In the genomic region with DNA sequence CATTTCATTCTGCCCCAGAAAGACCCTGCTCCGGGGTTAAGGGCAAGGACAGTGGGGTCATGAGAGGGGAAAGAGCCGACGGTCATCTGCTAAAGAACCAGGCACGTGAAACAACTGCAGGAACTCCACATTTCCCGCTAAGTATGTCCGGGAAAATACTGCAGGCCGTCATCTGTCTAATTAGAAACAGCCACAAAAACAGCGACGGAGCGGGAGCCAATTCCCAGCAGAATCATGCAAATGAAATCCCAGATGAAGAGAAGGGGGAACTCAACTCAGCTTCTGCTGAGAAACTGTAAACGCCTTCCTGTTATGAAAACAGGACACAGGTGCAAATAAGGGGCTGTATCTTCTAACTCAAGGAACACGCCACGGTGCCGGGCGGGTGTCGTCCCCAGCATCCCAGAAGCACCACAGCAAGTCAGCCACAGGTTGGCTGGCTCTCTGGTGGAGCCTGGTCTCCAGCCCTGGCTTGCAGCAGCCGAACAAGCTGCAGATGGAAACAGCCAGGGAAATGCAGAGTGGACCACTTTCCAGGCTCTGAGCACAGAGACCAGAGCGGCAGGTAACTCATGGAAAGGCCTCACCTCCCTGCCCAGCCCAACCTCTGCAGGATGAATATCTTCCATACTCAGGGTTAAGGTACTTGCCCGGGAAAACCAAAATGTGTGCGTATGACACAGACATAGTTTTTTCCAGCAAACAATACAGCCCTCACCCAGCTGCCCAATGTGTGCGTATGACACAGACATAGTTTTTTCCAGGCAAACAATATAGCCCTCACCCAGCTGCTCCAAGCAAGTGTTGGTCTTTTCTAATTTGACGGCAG, we compare ENCODE assay signal across 14 cellular contexts. TPM values are rescaled to one million over a fixed set of nuclear protein-coding genes. Genes with fewer than 3 reads are reported as not detected.
DNase-seq lines count a peak whose midpoint lies in the region; ATAC-seq and TF ChIP-seq lines count a peak whose summit lies in the region.
"Had no signal": no experiment of that assay in that cellular context is flagged by ENCODE, and none has a peak within 500 bp of the region (broad histone marks: within the 10 kb centered on the region; RNA-seq: fewer than 3 reads in every experiment).

No MANE protein-coding gene starts in this region.

- H3K27me3 Mint-ChIP-seq in type B pancreatic cell: no peaks in the 10 kb centered on the region
- H3K27me3 Mint-ChIP-seq: activated CD4-positive, alpha-beta memory T cell treated with anti-CD3 and anti-CD28 coated beads for 36 hours had no signal

- no peaks in the 10 kb centered on the region for H3K9me3 Mint-ChIP-seq in type B pancreatic cell
- H3K9me3 Mint-ChIP-seq: activated CD4-positive, alpha-beta memory T cell treated with anti-CD3 and anti-CD28 coated beads for 36 hours; activated naive CD4-positive, alpha-beta T cell treated with anti-CD3 and anti-CD28 coated beads, Interleukin-2, amount 50 U/mL, for 24 hours had no signal

- DNase-seq in NCI-H510A treated with DMSO at 0.1 percent for 48 hours (lab: John Stamatoyannopoulos, UW) (peak; percentile 44), NCI-H510A (lab: John Stamatoyannopoulos, UW) (no peak), ecto neural progenitor cell (ENCODE audit: low spot score) (peak; percentile 30), lung microvascular endothelial cell (ENCODE audit: low read depth in 2 of 2) (peak; percentile 65 to 66), type B pancreatic cell (ENCODE audit: extremely low spot score, unreplicated experiment) (no peak), midbrain (lab: John Stamatoyannopoulos, UW) (no peak), HCEC 1CT (no peak)
- DNase-seq: activated CD4-positive, alpha-beta memory T cell treated with anti-CD3 and anti-CD28 coated beads for 36 hours; EL; KBM-7; NCI-H524; pancreas had no signal

- peaks cover 13% of the 10 kb centered on the region for H3K36me3 Mint-ChIP-seq in type B pancreatic cell
- H3K36me3 Mint-ChIP-seq: activated CD4-positive, alpha-beta memory T cell treated with anti-CD3 and anti-CD28 coated beads for 36 hours; activated naive CD4-positive, alpha-beta T cell treated with anti-CD3 and anti-CD28 coated beads, Interleukin-2, amount 50 U/mL, for 24 hours had no signal

- H3K4me1 Mint-ChIP-seq in type B pancreatic cell (ENCODE audit: unreplicated experiment): peaks cover 41% of the 10 kb centered on the region
- H3K4me1 Mint-ChIP-seq: activated naive CD4-positive, alpha-beta T cell treated with anti-CD3 and anti-CD28 coated beads, Interleukin-2, amount 50 U/mL, for 24 hours had no signal

- TF ChIP-seq CTCF in type B pancreatic cell (conservative IDR thresholded peaks at IDR 0.05): no peak

- peak overlapping the region; percentile 49 for H3K4me3 Mint-ChIP-seq in type B pancreatic cell
- H3K4me3 Mint-ChIP-seq: activated CD4-positive, alpha-beta memory T cell treated with anti-CD3 and anti-CD28 coated beads for 36 hours; activated naive CD4-positive, alpha-beta T cell treated with anti-CD3 and anti-CD28 coated beads, Interleukin-2, amount 50 U/mL, for 24 hours had no signal

- peak overlapping the region; percentile 48 for H3K27ac Mint-ChIP-seq in type B pancreatic cell
- H3K27ac Mint-ChIP-seq: activated CD4-positive, alpha-beta memory T cell treated with anti-CD3 and anti-CD28 coated beads for 36 hours; activated naive CD4-positive, alpha-beta T cell treated with anti-CD3 and anti-CD28 coated beads, Interleukin-2, amount 50 U/mL, for 24 hours had no signal

- ATAC-seq in HG03378 (IDR thresholded peaks at IDR 0.05; ENCODE audit: unreplicated experiment): no peak
- ATAC-seq: pancreas had no signal

RNA-seq across cellular contexts. Expression of a gene that starts 28.9 kb away (rescaled TPM):
- total RNA-seq in lung microvascular endothelial cell (140 and 179 TPM in 2 replicates), type B pancreatic cell (ENCODE audit: low replicate concordance) (58.4 and 150 TPM in 2 replicates)
- total RNA-seq: activated CD4-positive, alpha-beta memory T cell treated with anti-CD3 and anti-CD28 coated beads for 36 hours had no signal

Comparison
In these comparisons a context has a peak if more than half of its experiments do, and no peak if none do; other contexts are left out.
1. DNase-seq: peak in NCI-H510A treated with DMSO at 0.1 percent for 48 hours (single experiment), ecto neural progenitor cell (single experiment) and lung microvascular endothelial cell (2 of 2); none in NCI-H510A (single experiment), type B pancreatic cell (single experiment), midbrain (single experiment) and HCEC 1CT (single experiment).